Comparison of ENCODE assay signal across 21 cellular contexts in genomic region chr12:18651525-18651924, GRCh38.
"Had no signal": no experiment of that assay in that cellular context is flagged by ENCODE, and none has a peak within 500 bp of the region (broad histone marks: within the 10 kb centered on the region; RNA-seq: fewer than 3 reads in every experiment).

No MANE protein-coding gene starts in this region.

- H3K9ac ChIP-seq: neural progenitor cell, parathyroid adenoma had no signal

- H3K36me3 ChIP-seq: left lung, neural progenitor cell, right lobe of liver, suprapubic skin, transverse colon, upper lobe of right lung, uterus had no signal

- H3K9me3 ChIP-seq: left lung, right lobe of liver, transverse colon, upper lobe of right lung, uterus had no signal

- H3K4me2 ChIP-seq: neural progenitor cell had no signal

- H2AFZ ChIP-seq: neural progenitor cell, parathyroid adenoma had no signal

- ATAC-seq: left cardiac atrium; left lung; naive thymus-derived CD4-positive, alpha-beta T cell; right lobe of liver; stimulated activated naive B cell treated with anti-CD40 and anti-IgM and Interleukin-4, amounts not matched to agents 10 μg/mL and 1 μg/mL and 100 μg/mL, for 72 hours; stimulated activated naive CD8-positive, alpha-beta T cell treated with anti-CD3 and anti-CD28 coated beads, Interleukin-15, amount 100 ng/mL, for 72 hours; upper lobe of right lung had no signal

- H3K27me3 ChIP-seq: left lung, neural progenitor cell, right lobe of liver, suprapubic skin, transverse colon, upper lobe of right lung, uterus had no signal

- H3K79me2 ChIP-seq: parathyroid adenoma had no signal

- H3K4me1 ChIP-seq: left lung, neural progenitor cell, parathyroid adenoma, right lobe of liver, suprapubic skin, transverse colon, upper lobe of right lung, uterus had no signal

- H3K27ac ChIP-seq: dorsolateral prefrontal cortex, left lung, neural progenitor cell, parathyroid adenoma, right lobe of liver, suprapubic skin, transverse colon, upper lobe of right lung, uterus had no signal

- H3K4me3 ChIP-seq: dorsolateral prefrontal cortex, left lung, neural progenitor cell, right lobe of liver, suprapubic skin, transverse colon, upper lobe of right lung, uterus had no signal

- DNase-seq: dorsolateral prefrontal cortex; effector CD4-positive, alpha-beta T cell; head of caudate nucleus; kidney; left cardiac atrium; left lung; mesendoderm; midbrain; naive thymus-derived CD4-positive, alpha-beta T cell; right lobe of liver; small intestine; stimulated activated CD4-positive, alpha-beta T cell treated with anti-CD3 and anti-CD28 coated beads, Interleukin-15, amount 100 ng/mL, for 24 hours; stimulated activated CD4-positive, alpha-beta T cell treated with anti-CD3 and anti-CD28 coated beads, Interleukin-2, amount 100 ng/mL, for 48 hours; stimulated activated naive B cell treated with anti-CD40 and anti-IgM and Interleukin-4, amounts not matched to agents 10 μg/mL and 1 μg/mL and 100 μg/mL, for 72 hours; stimulated activated naive CD8-positive, alpha-beta T cell treated with anti-CD3 and anti-CD28 coated beads, Interleukin-15, amount 100 ng/mL, for 72 hours; transverse colon; upper lobe of right lung; uterus had no signal
